Comparison of ENCODE assay signal across 21 cellular contexts in the genomic region with DNA sequence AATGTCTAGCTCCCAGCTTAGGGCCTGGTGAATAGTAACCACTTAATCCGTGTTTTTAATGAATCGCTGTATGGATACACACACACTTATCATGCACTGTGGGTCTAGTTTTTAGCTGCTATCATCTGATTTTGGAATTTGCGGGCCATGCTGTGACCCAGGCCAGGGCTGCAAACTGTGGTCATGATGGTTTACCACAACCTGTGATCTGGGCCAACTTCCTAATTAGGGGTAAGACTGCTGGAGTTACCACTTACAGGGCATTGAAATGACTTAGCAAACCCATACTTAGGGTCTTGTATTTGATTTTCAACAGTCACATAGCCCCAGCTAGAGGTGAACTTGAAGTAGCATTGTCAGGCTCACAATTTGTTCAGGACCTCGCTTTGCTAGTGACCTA. TPM values are rescaled to one million over a fixed set of nuclear protein-coding genes. Genes with fewer than 3 reads are reported as not detected.
"Had no signal": no experiment of that assay in that cellular context is flagged by ENCODE, and none has a peak within 500 bp of the region (broad histone marks: within the 10 kb centered on the region; RNA-seq: fewer than 3 reads in every experiment).

No MANE protein-coding gene starts in this region.

- H3K27me3 ChIP-seq: hepatocyte, neutrophil, testis had no signal

- H3K4me1 ChIP-seq: lower lobe of right lung, pancreas, spleen, testis had no signal

- H3K4me2 ChIP-seq: hepatocyte had no signal

- DNase-seq: activated B cell treated with CpG ODN at 0.5 μM for 24 hours; activated CD4-positive, alpha-beta memory T cell treated with anti-CD3 and anti-CD28 coated beads for 36 hours; activated CD4-positive, alpha-beta T cell treated with anti-CD3 and anti-CD28 coated beads for 4 hours; activated naive CD4-positive, alpha-beta T cell; activated naive CD8-positive, alpha-beta T cell treated with anti-CD3 and anti-CD28 coated beads for 36 hours; activated T-cell treated with anti-CD3 and anti-CD28 coated beads for 4 hours; amniotic stem cell; caudate nucleus; effector memory CD8-positive, alpha-beta T cell; esophagus squamous epithelium; left cardiac atrium; lower lobe of right lung; natural killer cell; pancreas; spleen; stimulated activated CD4-positive, alpha-beta T cell treated with anti-CD3 and anti-CD28 coated beads, Interleukin-4, amount 100 ng/mL, for 4 hours; testis had no signal

- H3K36me3 ChIP-seq: esophagus squamous epithelium, lower lobe of right lung, neutrophil, pancreas, spleen had no signal

- H3K4me3 ChIP-seq: esophagus squamous epithelium, hepatocyte, lower lobe of right lung, pancreas, spleen, testis had no signal

- H3K9me3 ChIP-seq: esophagus squamous epithelium, lower lobe of right lung, neutrophil, pancreas, spleen, testis had no signal

- H3K27ac ChIP-seq: esophagus squamous epithelium, hepatocyte, lower lobe of right lung, neutrophil, pancreas, spleen, testis had no signal

RNA-seq across cellular contexts. Expression of a gene that starts 34.0 kb away (rescaled TPM):
- total RNA-seq: activated B cell treated with CpG ODN at 0.5 μM for 24 hours, dermis microvascular lymphatic vessel endothelial cell, natural killer cell, pulmonary artery endothelial cell had no signal
